In genomic region chr2:106159867-106160785, GRCh38 we compare ENCODE assay signal across 9 cellular contexts. TPM values are rescaled to one million over a fixed set of nuclear protein-coding genes. Genes with fewer than 3 reads are reported as not detected.
DNase-seq lines count a peak whose midpoint lies in the region; ATAC-seq and TF ChIP-seq lines count a peak whose summit lies in the region.
"Had no signal": no experiment of that assay in that cellular context is flagged by ENCODE, and none has a peak within 500 bp of the region (broad histone marks: within the 10 kb centered on the region; RNA-seq: fewer than 3 reads in every experiment).

No MANE protein-coding gene starts in this region.

- CTCF ChIA-PET in activated CD4-positive, alpha-beta T cell treated with anti-CD3 and anti-CD28 coated beads for 36 hours (lab: Charles Lee): interaction anchor here (0.8 to 3.7 kb wide), 7 partner anchors 10 to 73 kb away, joined by 3 to 15 read pairs (median 5); no protein-coding TSS in a partner anchor

- intact Hi-C loops in left ventricle myocardium inferior (cut with micrococcal nuclease): no loop called here
- intact Hi-C loops in Right ventricle myocardium inferior (cut with DNase I): no loop called here
- intact Hi-C loops in activated CD4-positive, alpha-beta T cell treated with anti-CD3 and anti-CD28 coated beads for 36 hours (cut with DNase I, micrococcal nuclease): loop anchor here (1.0 to 5.0 kb wide), 3 partner anchors 33 to 53 kb away; partner anchors contain the start of gene UXS1 (in 1 of the 2)

- peaks cover 64% of the 10 kb centered on the region for H3K36me3 Mint-ChIP-seq in activated CD4-positive, alpha-beta T cell treated with anti-CD3 and anti-CD28 coated beads for 36 hours (ENCODE audit: low read depth)

- H3K27ac Mint-ChIP-seq in activated CD4-positive, alpha-beta T cell treated with anti-CD3 and anti-CD28 coated beads for 36 hours: peak overlapping the region; percentile 91

- POLR2A ChIA-PET in activated CD4-positive, alpha-beta T cell treated with anti-CD3 and anti-CD28 coated beads for 36 hours (lab: Charles Lee): interaction anchor here (0.5 to 1.0 kb wide), 7 partner anchors 15 to 357 kb away, joined by 3 to 5 read pairs (median 3); no protein-coding TSS in a partner anchor

- H2AFZ ChIP-seq in hepatocyte: no peak overlapping the region

- peaks cover 7% of the 10 kb centered on the region for H3K9me3 ChIP-seq in left ventricle myocardium inferior (replicated peaks)
- no peaks in the 10 kb centered on the region for H3K9me3 ChIP-seq in hepatocyte (ENCODE audit: low read depth)
- H3K9me3 ChIP-seq: A549 had no signal

- H3K4me1 ChIP-seq in left ventricle myocardium inferior (peaks cover 15% of the 10 kb centered on the region), hepatocyte (ENCODE audit: insufficient read depth) (peaks cover 31% of the 10 kb centered on the region)

- H3K4me1 Mint-ChIP-seq in activated CD4-positive, alpha-beta T cell treated with anti-CD3 and anti-CD28 coated beads for 36 hours: peaks cover 87% of the 10 kb centered on the region

- H3K9me3 Mint-ChIP-seq in activated CD4-positive, alpha-beta T cell treated with anti-CD3 and anti-CD28 coated beads for 36 hours (ENCODE audit: low read depth): no peaks in the 10 kb centered on the region

- H3K9me2 ChIP-seq in hepatocyte (replicated peaks; ENCODE audit: insufficient read depth): no peaks in the 10 kb centered on the region

- TF ChIP-seq CTCF in left ventricle myocardium inferior (IDR thresholded peaks at IDR 0.05; ENCODE audit: borderline replicate concordance) (no peak), hepatocyte (IDR thresholded peaks at IDR 0.05; ENCODE audit: poor library complexity) (no peak)

- H3K79me2 ChIP-seq in hepatocyte: peaks cover 8% of the 10 kb centered on the region

- no peak for DNase-seq in left ventricle myocardium inferior
- no peak for DNase-seq in Right ventricle myocardium inferior (ENCODE audit: missing footprints)
- DNase-seq in activated CD4-positive, alpha-beta T cell treated with anti-CD3 and anti-CD28 coated beads for 36 hours: peak; percentile 79
- no peak for DNase-seq in hepatocyte (ENCODE audit: low spot score)
- peak; percentile 27 to 79 (median 56) for DNase-seq in stimulated activated naive CD4-positive, alpha-beta T cell (lab: John Stamatoyannopoulos, UW)
- no peak for DNase-seq in hepatic stellate cell (ENCODE audit: low spot score)
- DNase-seq in HCEC 1CT: no peak
- no peak for DNase-seq in T1000 (lab: John Stamatoyannopoulos, UW)

- H3K4me3 ChIP-seq in left ventricle myocardium inferior: peak overlapping the region; percentile 30
- no peak overlapping the region for H3K4me3 ChIP-seq in hepatocyte
- H3K4me3 ChIP-seq: A549 had no signal

- H4K20me1 ChIP-seq in hepatocyte (ENCODE audit: insufficient read depth, poor library complexity, severe bottlenecking): no peaks in the 10 kb centered on the region

- peaks cover 56% of the 10 kb centered on the region for H3K36me3 ChIP-seq in left ventricle myocardium inferior
- peaks cover 5% of the 10 kb centered on the region for H3K36me3 ChIP-seq in hepatocyte (replicated peaks; ENCODE audit: insufficient read depth, low read depth)

- H3K27me3 ChIP-seq in left ventricle myocardium inferior (ENCODE audit: low read depth) (no peaks in the 10 kb centered on the region), hepatocyte (no peaks in the 10 kb centered on the region)

- H3K4me3 Mint-ChIP-seq in activated CD4-positive, alpha-beta T cell treated with anti-CD3 and anti-CD28 coated beads for 36 hours: peak overlapping the region; percentile 70

- WGBS in hepatocyte (ENCODE audit: low lambda C conversion rate, missing lambda C conversion rate): 76% methylated on average over 31 of the region's 31 CpGs

- no peak overlapping the region for H3K4me2 ChIP-seq in hepatocyte
- H3K4me2 ChIP-seq: A549 had no signal

- H3K27ac ChIP-seq in left ventricle myocardium inferior (replicated peaks) (no peak overlapping the region), hepatocyte (peak overlapping the region; percentile 84)
- H3K27ac ChIP-seq: A549 had no signal

- H3K27me3 Mint-ChIP-seq in activated CD4-positive, alpha-beta T cell treated with anti-CD3 and anti-CD28 coated beads for 36 hours: no peaks in the 10 kb centered on the region

- ATAC-seq in Right ventricle myocardium inferior: no peak
- ATAC-seq in activated CD4-positive, alpha-beta T cell treated with anti-CD3 and anti-CD28 coated beads for 36 hours: peak; percentile 80
- ATAC-seq: A549 had no signal

RNA-seq across cellular contexts. Expression of gene UXS1, which starts 34.0 kb away (rescaled TPM):
- total RNA-seq in left ventricle myocardium inferior (26.7 TPM), Right ventricle myocardium inferior (27.4 TPM), hepatocyte (46.5 and 68.4 TPM in 2 replicates)
- 10 to 100 TPM; 35.6 to 37.7 TPM for total RNA-seq in activated CD4-positive, alpha-beta T cell treated with anti-CD3 and anti-CD28 coated beads for 36 hours
- polyA plus RNA-seq in hepatocyte: 83.2 and 84.9 TPM in 2 replicates

Comparison
In these comparisons a context has a peak if more than half of its experiments do, and no peak if none do; other contexts are left out.
1. DNase-seq: peak in activated CD4-positive, alpha-beta T cell treated with anti-CD3 and anti-CD28 coated beads for 36 hours (single experiment) and stimulated activated naive CD4-positive, alpha-beta T cell (6 of 6); none in left ventricle myocardium inferior (single experiment), Right ventricle myocardium inferior (single experiment), hepatocyte (single experiment), hepatic stellate cell (single experiment), HCEC 1CT (single experiment) and T1000 (single experiment).
2. intact Hi-C loops: an anchor here in activated CD4-positive, alpha-beta T cell treated with anti-CD3 and anti-CD28 coated beads for 36 hours (1.0 to 5.0 kb wide); none called in left ventricle myocardium inferior and Right ventricle myocardium inferior.